ENCODE assay signal across 8 cellular contexts in the genomic region with DNA sequence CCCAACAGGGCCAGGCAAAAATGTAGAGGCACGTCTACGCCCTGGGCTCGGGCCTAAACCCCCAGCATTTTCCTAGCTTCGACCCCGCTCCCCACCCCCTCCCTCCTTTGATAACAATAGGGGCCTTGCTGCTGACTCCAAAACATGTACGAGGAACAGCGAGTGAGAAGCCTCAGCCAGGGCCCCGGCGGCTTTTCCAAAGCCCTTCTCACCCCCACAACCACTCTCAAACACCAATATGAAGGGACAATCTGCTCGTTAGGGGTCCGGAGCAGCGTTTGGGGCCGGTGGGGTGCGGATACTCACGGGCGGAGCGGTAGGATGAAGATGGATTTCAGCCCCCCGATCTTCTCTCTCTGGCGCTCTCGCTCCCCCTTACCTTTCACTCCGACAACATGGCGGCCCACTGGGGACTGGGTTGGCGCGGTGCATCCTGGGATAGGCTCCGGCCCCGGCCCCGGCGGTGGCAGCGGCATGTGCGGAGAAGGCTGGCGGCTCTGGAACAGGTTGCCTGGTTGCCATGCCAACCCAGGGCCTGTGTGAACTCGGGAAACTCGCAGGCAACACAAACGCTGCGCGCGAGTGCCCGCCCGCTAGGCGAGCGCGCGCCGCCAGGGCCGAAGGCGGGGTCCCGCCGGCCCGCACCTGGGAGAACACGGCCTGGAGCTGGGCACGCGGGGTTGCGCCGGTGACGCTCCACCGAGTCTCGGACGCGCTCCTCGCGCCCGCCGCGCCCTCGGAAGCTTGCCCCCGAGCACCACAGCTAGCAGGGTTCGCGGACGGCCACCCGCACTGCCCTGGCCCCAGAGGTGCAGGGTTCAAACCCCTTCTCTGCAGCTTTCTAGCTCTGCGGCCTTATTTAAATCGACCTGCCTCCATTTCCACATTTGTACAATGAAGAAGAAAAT. TPM values are rescaled to one million over a fixed set of nuclear protein-coding genes. Genes with fewer than 3 reads are reported as not detected.
DNase-seq lines count a peak whose midpoint lies in the region; ATAC-seq lines count a peak whose summit lies in the region.

A gene with protein sequence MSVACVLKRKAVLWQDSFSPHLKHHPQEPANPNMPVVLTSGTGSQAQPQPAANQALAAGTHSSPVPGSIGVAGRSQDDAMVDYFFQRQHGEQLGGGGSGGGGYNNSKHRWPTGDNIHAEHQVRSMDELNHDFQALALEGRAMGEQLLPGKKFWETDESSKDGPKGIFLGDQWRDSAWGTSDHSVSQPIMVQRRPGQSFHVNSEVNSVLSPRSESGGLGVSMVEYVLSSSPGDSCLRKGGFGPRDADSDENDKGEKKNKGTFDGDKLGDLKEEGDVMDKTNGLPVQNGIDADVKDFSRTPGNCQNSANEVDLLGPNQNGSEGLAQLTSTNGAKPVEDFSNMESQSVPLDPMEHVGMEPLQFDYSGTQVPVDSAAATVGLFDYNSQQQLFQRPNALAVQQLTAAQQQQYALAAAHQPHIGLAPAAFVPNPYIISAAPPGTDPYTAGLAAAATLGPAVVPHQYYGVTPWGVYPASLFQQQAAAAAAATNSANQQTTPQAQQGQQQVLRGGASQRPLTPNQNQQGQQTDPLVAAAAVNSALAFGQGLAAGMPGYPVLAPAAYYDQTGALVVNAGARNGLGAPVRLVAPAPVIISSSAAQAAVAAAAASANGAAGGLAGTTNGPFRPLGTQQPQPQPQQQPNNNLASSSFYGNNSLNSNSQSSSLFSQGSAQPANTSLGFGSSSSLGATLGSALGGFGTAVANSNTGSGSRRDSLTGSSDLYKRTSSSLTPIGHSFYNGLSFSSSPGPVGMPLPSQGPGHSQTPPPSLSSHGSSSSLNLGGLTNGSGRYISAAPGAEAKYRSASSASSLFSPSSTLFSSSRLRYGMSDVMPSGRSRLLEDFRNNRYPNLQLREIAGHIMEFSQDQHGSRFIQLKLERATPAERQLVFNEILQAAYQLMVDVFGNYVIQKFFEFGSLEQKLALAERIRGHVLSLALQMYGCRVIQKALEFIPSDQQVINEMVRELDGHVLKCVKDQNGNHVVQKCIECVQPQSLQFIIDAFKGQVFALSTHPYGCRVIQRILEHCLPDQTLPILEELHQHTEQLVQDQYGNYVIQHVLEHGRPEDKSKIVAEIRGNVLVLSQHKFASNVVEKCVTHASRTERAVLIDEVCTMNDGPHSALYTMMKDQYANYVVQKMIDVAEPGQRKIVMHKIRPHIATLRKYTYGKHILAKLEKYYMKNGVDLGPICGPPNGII (minus strand): TSS at position 408 of the 908 bp plus-strand sequence. CDS start 6,151 bp downstream, outside the sequence.

- POLR2A ChIA-PET in activated CD4-positive, alpha-beta T cell treated with anti-CD3 and anti-CD28 coated beads, Interleukin-2, amount 10 ng/mL, durations not matched to agents 7 days and 5 days (lab: Charles Lee), result no interaction called here

- H3K36me3 ChIP-seq in BLaER1, result peaks cover 15% of the 10 kb centered on the region

- no peaks in the 10 kb centered on the region for H3K27me3 Mint-ChIP-seq in activated CD4-positive, alpha-beta T cell treated with anti-CD3 and anti-CD28 coated beads, Interleukin-2, amount 10 ng/mL, durations not matched to agents 7 days and 5 days

- CTCF ChIA-PET in activated CD4-positive, alpha-beta T cell treated with anti-CD3 and anti-CD28 coated beads, Interleukin-2, amount 10 ng/mL, durations not matched to agents 7 days and 5 days (lab: Charles Lee), result interaction anchor here (0.9 to 1.0 kb wide), 2 partner anchors 36 to 55 kb away, joined by 3 read pairs; no protein-coding TSS in a partner anchor

- peaks cover 40% of the 10 kb centered on the region for H4K20me1 ChIP-seq in BLaER1

- peak within 1 kb of the TSS; percentile 99 for H3K9ac ChIP-seq in BLaER1

- peak within 1 kb of the TSS; percentile 99 for H3K27ac Mint-ChIP-seq in activated CD4-positive, alpha-beta T cell treated with anti-CD3 and anti-CD28 coated beads, Interleukin-2, amount 10 ng/mL, durations not matched to agents 7 days and 5 days

- no peaks in the 10 kb centered on the region for H3K9me3 Mint-ChIP-seq in activated CD4-positive, alpha-beta T cell treated with anti-CD3 and anti-CD28 coated beads, Interleukin-2, amount 10 ng/mL, durations not matched to agents 7 days and 5 days

- peak within 1 kb of the TSS; percentile 99 for H3K4me3 Mint-ChIP-seq in activated CD4-positive, alpha-beta T cell treated with anti-CD3 and anti-CD28 coated beads, Interleukin-2, amount 10 ng/mL, durations not matched to agents 7 days and 5 days

- ATAC-seq in GM19324 (IDR thresholded peaks at IDR 0.05; ENCODE audit: low FRiP score, unreplicated experiment) (peak; percentile 96), HG03469 (IDR thresholded peaks at IDR 0.05; ENCODE audit: unreplicated experiment) (peak; percentile 83), left lobe of liver (peak; percentile 95)

- peak within 1 kb of the TSS; percentile 92 for H3K4me2 ChIP-seq in BLaER1

- peaks cover 30% of the 10 kb centered on the region for H3K4me1 ChIP-seq in BLaER1

- no peaks in the 10 kb centered on the region for H3K9me3 ChIP-seq in BLaER1

- H3K27ac ChIP-seq in BLaER1, result peak within 1 kb of the TSS; percentile 98

- H3K4me1 Mint-ChIP-seq in activated CD4-positive, alpha-beta T cell treated with anti-CD3 and anti-CD28 coated beads, Interleukin-2, amount 10 ng/mL, durations not matched to agents 7 days and 5 days, result peaks cover 23% of the 10 kb centered on the region

- H3K36me3 Mint-ChIP-seq in activated CD4-positive, alpha-beta T cell treated with anti-CD3 and anti-CD28 coated beads, Interleukin-2, amount 10 ng/mL, durations not matched to agents 7 days and 5 days (ENCODE audit: low read depth), result peaks cover 11% of the 10 kb centered on the region

- no peaks in the 10 kb centered on the region for H3K27me3 ChIP-seq in BLaER1

- DNase-seq in NCI-H526 treated with DMSO at 0.1 percent for 48 hours (lab: John Stamatoyannopoulos, UW) (peak; percentile 100), cortex of kidney (lab: John Stamatoyannopoulos, UW) (peak; percentile 63), left lobe of liver (ENCODE audit: low spot score) (peak; percentile 100)
- peak; percentile 99 for DNase-seq in activated CD4-positive, alpha-beta T cell treated with anti-CD3 and anti-CD28 coated beads, Interleukin-2, amount 10 ng/mL, durations not matched to agents 7 days and 5 days
- DNase-seq in stimulated activated CD4-positive, alpha-beta T cell treated with anti-CD3 and anti-CD28 coated beads, Interleukin-2, amount 100 ng/mL, for 4 hours (ENCODE audit: low read depth), result peak; percentile 98

- peak within 1 kb of the TSS; percentile 78 for H3K4me3 ChIP-seq in BLaER1

RNA-seq across cellular contexts. Expression of the gene that starts here (rescaled TPM):
- total RNA-seq in activated CD4-positive, alpha-beta T cell treated with anti-CD3 and anti-CD28 coated beads, Interleukin-2, amount 10 ng/mL, durations not matched to agents 7 days and 5 days, result 100 to 1,000 TPM in 1 of 2 experiments, 10 to 100 TPM in 1; 99.3 to 102 TPM
- 51.2 TPM for total RNA-seq in left lobe of liver

Comparison
In these comparisons a context has a peak if more than half of its experiments do, and no peak if none do; other contexts are left out.
1. Peak in every context shown above with its lines: DNase-seq, ATAC-seq, H3K4me3 ChIP-seq and H3K27ac ChIP-seq.